1 cellular context compared by ENCODE assay signal in the genomic region with DNA sequence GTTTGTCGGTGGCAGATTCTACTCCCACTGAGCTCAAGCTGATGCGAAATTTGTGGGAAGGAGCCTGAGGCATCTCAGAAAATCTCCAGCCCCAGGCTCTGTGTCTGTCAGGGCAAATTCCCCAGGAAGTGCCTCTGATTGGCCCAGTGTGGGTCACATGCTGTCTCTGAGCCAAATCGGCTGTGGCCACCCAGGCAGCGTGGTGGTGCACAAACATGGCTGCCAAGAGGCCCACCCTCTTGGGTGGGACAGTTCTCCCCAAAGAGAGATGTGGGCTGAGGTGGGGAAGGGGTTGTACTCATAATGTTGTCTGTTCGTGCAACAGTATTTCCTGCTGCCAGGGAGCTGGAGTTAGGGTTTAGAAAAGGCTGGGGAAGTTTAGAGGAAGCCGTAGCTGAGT.
TF ChIP-seq lines count a peak whose summit lies in the region.

No MANE protein-coding gene starts in this region.

TF ChIP-seq in GM23338, 12 proteins besides CTCF, POLR2A, EP300 and RAD21 (continued from another document):
- TF ChIP-seq ZNF462 (CRISPR knock-in tag; IDR thresholded peaks at IDR 0.05) (no peak), EZH2phosphoT487 (IDR thresholded peaks at IDR 0.05; ENCODE audit: unreplicated experiment) (no peak), JUNB (IDR thresholded peaks at IDR 0.05; ENCODE audit: unreplicated experiment) (no peak), NANOG (IDR thresholded peaks at IDR 0.05; ENCODE audit: borderline replicate concordance) (no peak), POLR2AphosphoS5 (IDR thresholded peaks at IDR 0.05; ENCODE audit: low read depth) (no peak), ZNF331 (CRISPR knock-in tag; IDR thresholded peaks at IDR 0.05; ENCODE audit: low read depth) (no peak), EZH2 (IDR thresholded peaks at IDR 0.05; ENCODE audit: low read depth, unreplicated experiment) (no peak)
